Comparison of ENCODE assay signal across 26 cellular contexts in genomic region chr6:27501187-27501586, GRCh38. TPM values are rescaled to one million over a fixed set of nuclear protein-coding genes. Genes with fewer than 3 reads are reported as not detected.
DNase-seq lines count a peak whose midpoint lies in the region; ATAC-seq, FAIRE-seq and TF ChIP-seq lines count a peak whose summit lies in the region.
"Had no signal": no experiment of that assay in that cellular context is flagged by ENCODE, and none has a peak within 500 bp of the region (broad histone marks: within the 10 kb centered on the region; RNA-seq: fewer than 3 reads in every experiment).

No MANE protein-coding gene starts in this region.

- TF ChIP-seq POLR2A in K562 (conservative IDR thresholded peaks at IDR 0.05), result no peak

- no peak for DNase-seq in natural killer cell
- no peak for DNase-seq in natural killer cell treated with Interleukin-12 subunit alpha and Interleukin-12 subunit beta and Interleukin-15 and Interleukin-18, amount 100 ng/mL, for 72 hours (ENCODE audit: low spot score)
- no peak for DNase-seq in LNCaP clone FGC (ENCODE audit: low read depth)
- DNase-seq in K562 (ENCODE audit: extremely low read depth in 1 of 4, low spot score in 3 of 4), result no peak
- DNase-seq in type B pancreatic cell (ENCODE audit: extremely low spot score, unreplicated experiment), result no peak
- DNase-seq in ecto neural progenitor cell (ENCODE audit: low spot score), result no peak
- DNase-seq: 8988T; AML-193; DMS53; EL; Kasumi-1; MG63; NCI-H1417; NCI-H187; NCI-H510A; NCI-H748 treated with DMSO at 0.1 percent for 48 hours; NK-92 treated with Interleukin-12 subunit alpha and Interleukin-12 subunit beta, amount 100 ng/mL, for 24 hours; SJCRH30; T-helper 1 cell had no signal

- peaks cover 2% of the 10 kb centered on the region for H3K9me1 ChIP-seq in K562 (ENCODE audit: control insufficient read depth, insufficient read depth, low read length)

- peaks cover 0 to 3% of the 10 kb centered on the region in 2 donors for H3K9me3 Mint-ChIP-seq in natural killer cell
- no peaks in the 10 kb centered on the region for H3K9me3 Mint-ChIP-seq in natural killer cell treated with Interleukin-12 subunit alpha and Interleukin-12 subunit beta and Interleukin-15 and Interleukin-18, amount 100 ng/mL, for 72 hours
- H3K9me3 Mint-ChIP-seq in type B pancreatic cell, result no peaks in the 10 kb centered on the region

- in situ Hi-C loops in K562 (cut with MboI), result no loop called here

- CTCF ChIA-PET in K562 (lab: Yijun Ruan, JAX; ENCODE audit: low intra/inter-chr PET ratio), result no interaction called here

- H3K4me3 Mint-ChIP-seq in natural killer cell (peak overlapping the region; percentile 69), type B pancreatic cell (no peak overlapping the region)
- H3K4me3 Mint-ChIP-seq in natural killer cell treated with Interleukin-12 subunit alpha and Interleukin-12 subunit beta and Interleukin-15 and Interleukin-18, amount 100 ng/mL, for 72 hours, result no peak overlapping the region

- 31% methylated on average over 2 of the region's 2 CpGs for WGBS in K562 (ENCODE audit: insufficient coverage, low coverage, missing lambda C conversion rate)

- H3K4me1 ChIP-seq in K562 (replicated peaks in 1 of 2; ENCODE audit: control insufficient read depth in 2 of 2, insufficient read depth in 2 of 2, low read length in 2 of 2), result peaks cover 8 to 24% of the 10 kb centered on the region in 2 experiments; a peak in 4 of 5 replicates
- H3K4me1 ChIP-seq: HAP-1, SJCRH30 had no signal

- TF ChIP-seq RAD21 in K562 (CRISPR knock-in tag; conservative IDR thresholded peaks at IDR 0.05 in 1 of 2, IDR thresholded peaks at IDR 0.05 in 1 of 2), result no peak

- POLR2A ChIA-PET in K562 (lab: Yijun Ruan, JAX), result no interaction called here

- H3K4me1 Mint-ChIP-seq in natural killer cell, result peaks cover 22 to 33% of the 10 kb centered on the region in 2 donors
- peaks cover 21 to 26% of the 10 kb centered on the region in 2 donors for H3K4me1 Mint-ChIP-seq in natural killer cell treated with Interleukin-12 subunit alpha and Interleukin-12 subunit beta and Interleukin-15 and Interleukin-18, amount 100 ng/mL, for 72 hours (ENCODE audit: low read depth in 2 of 2)
- H3K4me1 Mint-ChIP-seq in type B pancreatic cell (ENCODE audit: unreplicated experiment), result peaks cover 7% of the 10 kb centered on the region

- no peaks in the 10 kb centered on the region for H3K36me3 Mint-ChIP-seq in natural killer cell
- no peaks in the 10 kb centered on the region for H3K36me3 Mint-ChIP-seq in natural killer cell treated with Interleukin-12 subunit alpha and Interleukin-12 subunit beta and Interleukin-15 and Interleukin-18, amount 100 ng/mL, for 72 hours
- no peaks in the 10 kb centered on the region for H3K36me3 Mint-ChIP-seq in type B pancreatic cell
- H3K36me3 Mint-ChIP-seq: IgD-negative memory B cell had no signal

- H3K27me3 Mint-ChIP-seq in natural killer cell (ENCODE audit: low read depth in 2 of 2) (peaks cover 22 to 35% of the 10 kb centered on the region in 2 donors), type B pancreatic cell (peaks cover 67% of the 10 kb centered on the region)
- peaks cover 17 to 27% of the 10 kb centered on the region in 2 donors for H3K27me3 Mint-ChIP-seq in natural killer cell treated with Interleukin-12 subunit alpha and Interleukin-12 subunit beta and Interleukin-15 and Interleukin-18, amount 100 ng/mL, for 72 hours

- no peaks in the 10 kb centered on the region for H3K36me3 ChIP-seq in K562 (ENCODE audit: control insufficient read depth, insufficient read depth, low read length)
- H3K36me3 ChIP-seq: HAP-1, MG63, SJCRH30 had no signal

- no peaks in the 10 kb centered on the region for H3K27me3 ChIP-seq in K562 (ENCODE audit: control insufficient read depth in 2 of 2, insufficient read depth in 2 of 2, low read length in 2 of 2)
- H3K27me3 ChIP-seq: SJCRH30 had no signal

- no peak for TF ChIP-seq EP300 in K562 (IDR thresholded peaks at IDR 0.05; ENCODE audit: low read length)

- H3K27ac Mint-ChIP-seq in natural killer cell (no peak overlapping the region), type B pancreatic cell (no peak overlapping the region)
- H3K27ac Mint-ChIP-seq in natural killer cell treated with Interleukin-12 subunit alpha and Interleukin-12 subunit beta and Interleukin-15 and Interleukin-18, amount 100 ng/mL, for 72 hours, result no peak overlapping the region
- H3K27ac Mint-ChIP-seq: CD14-positive monocyte, IgD-negative memory B cell had no signal

- H3K4me2 ChIP-seq in K562 (ENCODE audit: insufficient read depth, low read length), result no peak overlapping the region; the same call in 1 of the 2 replicates

- no peaks in the 10 kb centered on the region for H3K9me3 ChIP-seq in K562 (replicated peaks; ENCODE audit: control insufficient read depth, insufficient read depth, low read depth, low read length)
- H3K9me3 ChIP-seq: MG63, SJCRH30 had no signal

- H3K4me3 ChIP-seq in LNCaP clone FGC (ENCODE audit: low read depth, low read length), result peak overlapping the region; percentile 70; the same call in 1 of the 2 replicates
- no peak overlapping the region; the same call in 1 of the 2 replicates for H3K4me3 ChIP-seq in K562
- H3K4me3 ChIP-seq: HAP-1 had no signal

- BruUV-seq in K562 (replicated peaks; lab: Mats Ljungman, UMichigan), result no TSS peak

- H3K79me2 ChIP-seq in K562 (ENCODE audit: control insufficient read depth, insufficient read depth, low read length), result no peaks in the 10 kb centered on the region

- peak overlapping the region in 1 of 2 experiments; percentile 75; a peak in 1 of 4 replicates for H3K9ac ChIP-seq in K562 (ENCODE audit: insufficient read depth in 1 of 2, low read depth in 2 of 2, low read length in 2 of 2)

- no peaks in the 10 kb centered on the region; the same call in 1 of the 2 replicates for H4K20me1 ChIP-seq in K562 (replicated peaks; ENCODE audit: control insufficient read depth, insufficient read depth, low read length)

- no peak overlapping the region for H3K27ac ChIP-seq in K562 (ENCODE audit: extremely low read depth, low read depth, low read length)
- H3K27ac ChIP-seq: SJCRH30 had no signal

- no peak for TF ChIP-seq CTCF in natural killer cell (IDR thresholded peaks at IDR 0.05)
- no peak for TF ChIP-seq CTCF in LNCaP clone FGC (IDR thresholded peaks at IDR 0.05; ENCODE audit: control insufficient read depth, extremely low read depth, insufficient read depth)
- no peak for TF ChIP-seq CTCF in K562 (IDR thresholded peaks at IDR 0.05 in 2 of 3, conservative IDR thresholded peaks at IDR 0.05 in 1 of 3; ENCODE audit: insufficient read depth in 2 of 3, low read depth in 1 of 3, low read length in 3 of 3)
- TF ChIP-seq CTCF in type B pancreatic cell (conservative IDR thresholded peaks at IDR 0.05), result no peak

- no peak for ATAC-seq in natural killer cell
- ATAC-seq in natural killer cell treated with Interleukin-12 subunit alpha and Interleukin-12 subunit beta and Interleukin-15 and Interleukin-18, amount 100 ng/mL, for 72 hours, result no peak
- no peak for ATAC-seq in K562
- ATAC-seq in HG03280 (IDR thresholded peaks at IDR 0.05; ENCODE audit: unreplicated experiment), result no peak
- ATAC-seq in GM19455 (IDR thresholded peaks at IDR 0.05; ENCODE audit: unreplicated experiment), result no peak

- H2AFZ ChIP-seq in K562 (ENCODE audit: low read depth, low read length), result peak overlapping the region; percentile 96; the same call in 1 of the 2 replicates

- no peak for FAIRE-seq in K562 (lab: Jason Lieb, UNC)
- FAIRE-seq: D721Med, RCC 7860 had no signal

- intact Hi-C loops in natural killer cell (cut with micrococcal nuclease) (loop anchor here (10.0 kb wide), 1 partner anchor 326 kb away; no protein-coding TSS in a partner anchor), K562 (cut with micrococcal nuclease) (loop anchor here (5.0 to 10.0 kb wide), 8 partner anchors 106 to 394 kb away; a partner anchor contains a TSS)

TF ChIP-seq in K562, 482 proteins besides CTCF, POLR2A, EP300 and RAD21 (continues in another document):
- TF ChIP-seq MAFG (tag; conservative IDR thresholded peaks at IDR 0.05) (peak; percentile 66), HMBOX1 (IDR thresholded peaks at IDR 0.05) (no peak), MAFF (IDR thresholded peaks at IDR 0.05; ENCODE audit: low read length) (peak; percentile 60), HIVEP1 (CRISPR knock-in tag; IDR thresholded peaks at IDR 0.05) (no peak), ZFX (CRISPR knock-in tag; IDR thresholded peaks at IDR 0.05) (0 out of 2 replicates have a peak, but pooled peaks have one; percentile 13), MAFK (IDR thresholded peaks at IDR 0.05; ENCODE audit: low read length) (peak; percentile 60; the same call in 1 of the 2 replicates)

RNA-seq across cellular contexts. Expression of gene ZNF184, which starts 28.3 kb away (rescaled TPM):
- total RNA-seq in natural killer cell, result 10 to 100 TPM; 12.8 to 21.7 (median 16.2) TPM
- total RNA-seq in natural killer cell treated with Interleukin-12 subunit alpha and Interleukin-12 subunit beta and Interleukin-15 and Interleukin-18, amount 100 ng/mL, for 72 hours, result 1 to 10 TPM; 6.4 to 8.6 TPM
- 6.7 and 29.3 TPM in 2 replicates for total RNA-seq in K562 (2011; cell fraction: chromatin; rRNA removed; ENCODE audit: low replicate concordance)
- total RNA-seq in K562 (2011; cell fraction: nucleolus; rRNA removed), result 3.5 and 7.0 TPM in 2 replicates
- total RNA-seq in K562 (2011; cell fraction: nucleoplasm; rRNA removed), result 6.2 and 9.2 TPM in 2 replicates
- total RNA-seq in K562 (2014; rRNA removed), result 10.2 and 11.2 TPM in 2 replicates
- 21.6 and 25.5 TPM in 2 replicates for total RNA-seq in K562 (2014; rRNA removed; fragmentation: Illumina TruSeq; extraction: Trizol)
- 22.1 and 22.2 TPM in 2 replicates for total RNA-seq in K562 (2015; rRNA removed; fragmentation: Illumina TruSeq; extraction: Trizol)
- total RNA-seq in K562 (2021), result 10.7 and 11.0 TPM in 2 replicates
- polyA plus RNA-seq in K562 (2011; rRNA removed), result 11.6 and 13.8 TPM in 2 replicates
- 1.7 and 4.6 TPM in 2 replicates for polyA plus RNA-seq in K562 (2011; cell fraction: cytosol; rRNA removed)
- 4.5 and 9.0 TPM in 2 replicates for polyA plus RNA-seq in K562 (2011; cell fraction: nucleus; rRNA removed)
- 7.6 and 9.3 TPM in 2 replicates for polyA plus RNA-seq in K562 (2012)
- 12.8 and 16.2 TPM in 2 replicates for polyA plus RNA-seq in K562 (2014; fragmentation: Illumina TruSeq; extraction: Trizol)
- 10 to 100 TPM in 1 of 2 experiments, 1 to 10 TPM in 1; 7.6 to 12.8 TPM for polyA plus RNA-seq in K562 (2014; fragmentation: Nextera tagmentation; extraction: Ambion mirVana)
- 7.7 and 9.0 TPM in 2 replicates for polyA plus RNA-seq in K562 (2014; rRNA removed)
- 18.5 and 30.8 TPM in 2 replicates for polyA minus RNA-seq in K562 (2011; rRNA and poly(A)+ RNA removed)
- 7.3 and 7.5 TPM in 2 replicates for polyA minus RNA-seq in K562 (2011; cell fraction: cytosol; rRNA and poly(A)+ RNA removed)
- polyA minus RNA-seq in K562 (2011; cell fraction: nucleus; rRNA and poly(A)+ RNA removed), result 6.5 and 12.1 TPM in 2 replicates
- 9.9 and 14.5 TPM in 2 replicates for total RNA-seq in type B pancreatic cell (ENCODE audit: low replicate concordance)
